ENCODE assay signal across 16 cellular contexts in genomic region chr22:37464181-37464580, GRCh38. TPM values are rescaled to one million over a fixed set of nuclear protein-coding genes. Genes with fewer than 3 reads are reported as not detected.
DNase-seq lines count a peak whose midpoint lies in the region; ATAC-seq, FAIRE-seq and TF ChIP-seq lines count a peak whose summit lies in the region.
"Had no signal": no experiment of that assay in that cellular context is flagged by ENCODE, and none has a peak within 500 bp of the region (broad histone marks: within the 10 kb centered on the region; RNA-seq: fewer than 3 reads in every experiment).

No MANE protein-coding gene starts in this region.

- H3K27me3 ChIP-seq in right atrium auricular region (no peaks in the 10 kb centered on the region), transverse colon (peaks cover 11% of the 10 kb centered on the region)

- DNase-seq in left ventricle myocardium superior (no peak), right atrium auricular region (ENCODE audit: low spot score) (no peak), RPMI7951 (ENCODE audit: low read depth) (peak; percentile 45), transverse colon (peak; percentile 17), T-helper 1 cell (no peak), erythroblast (lab: John Stamatoyannopoulos, UW) (no peak), RCC 7860 (ENCODE audit: low spot score) (no peak)
- DNase-seq: activated T-cell treated with anti-CD3 and anti-CD28 coated beads, Interleukin-2, amount 50 U/mL, for 48 hours; left colon; NCI-H1417 treated with DMSO at 0.1 percent for 48 hours; NCI-H226; stimulated activated CD4-positive, alpha-beta T cell treated with anti-CD3 and anti-CD28 coated beads, Interleukin-2, amount 100 ng/mL, for 48 hours had no signal

- TF ChIP-seq EP300 in transverse colon (IDR thresholded peaks at IDR 0.05; ENCODE audit: low read depth): no peak

- in situ Hi-C loops in transverse colon (cut with MboI; ENCODE audit: low pct_ligation_motif_present in 1 of 4, low pct_unique_long_range_greater_than_20kb in 1 of 4, low sequenced_read_pairs in 3 of 4): no loop called here

- no peak for FAIRE-seq in RCC 7860 (lab: Jason Lieb, UNC)
- FAIRE-seq: G401.6 had no signal

- 36% methylated on average over 4 of the region's 4 CpGs; no CpG with 5 or more reads in 1 of the 2 donors for WGBS in transverse colon (ENCODE audit: low coverage in 1 of 2), 2 donors

- TF ChIP-seq CTCF in right atrium auricular region (IDR thresholded peaks at IDR 0.05) (no peak), transverse colon (IDR thresholded peaks at IDR 0.05) (no peak)

- H3K4me3 ChIP-seq in right atrium auricular region: no peak overlapping the region
- no peak overlapping the region for H3K4me3 ChIP-seq in transverse colon
- H3K4me3 ChIP-seq: cardiac muscle cell, suprapubic skin had no signal

- intact Hi-C loops in left ventricle myocardium superior (cut with micrococcal nuclease): no loop called here
- intact Hi-C loops in transverse colon (cut with DNase I; ENCODE audit: low total_unique reads): no loop called here

- TF ChIP-seq POLR2A in transverse colon (IDR thresholded peaks at IDR 0.05): no peak
- TF ChIP-seq POLR2A in erythroblast (IDR thresholded peaks at IDR 0.05; ENCODE audit: low read length): no peak

- ATAC-seq in left ventricle myocardium superior (peak; percentile 33), HG02763 (IDR thresholded peaks at IDR 0.05; ENCODE audit: unreplicated experiment) (peak; percentile 51)
- ATAC-seq: left colon had no signal

- H3K27ac ChIP-seq in right atrium auricular region (no peak overlapping the region), transverse colon (no peak overlapping the region)
- H3K27ac ChIP-seq: cardiac muscle cell, suprapubic skin had no signal

- H3K36me3 ChIP-seq in right atrium auricular region (no peaks in the 10 kb centered on the region), transverse colon (no peaks in the 10 kb centered on the region)
- H3K36me3 ChIP-seq: cardiac muscle cell, suprapubic skin had no signal

- H3K9me3 ChIP-seq in right atrium auricular region (no peaks in the 10 kb centered on the region), transverse colon (no peaks in the 10 kb centered on the region)
- H3K9me3 ChIP-seq: suprapubic skin had no signal

- no peaks in the 10 kb centered on the region for H3K4me1 ChIP-seq in right atrium auricular region
- H3K4me1 ChIP-seq in transverse colon: no peaks in the 10 kb centered on the region
- H3K4me1 ChIP-seq: suprapubic skin had no signal

RNA-seq across cellular contexts. Expression of gene MFNG, which starts 22.0 kb away (rescaled TPM):
- total RNA-seq in left ventricle myocardium superior: 13.9 TPM
- total RNA-seq in right atrium auricular region: 10 to 100 TPM in 1 of 2 donors, 1 to 10 TPM in 1; 9.9 to 19.5 TPM
- not detected in 2 replicates for total RNA-seq in RPMI7951 (2014; rRNA removed; shearing (Covaris generic))
- total RNA-seq in transverse colon: 10 to 100 TPM in 3 of 4 donors, 1 to 10 TPM in 1; 2.8 to 26.4 (median 15.7) TPM

RNA-seq across cellular contexts. Expression of gene ELFN2, which starts 36.9 kb away (rescaled TPM):
- total RNA-seq in left ventricle myocardium superior: 0.05 TPM
- total RNA-seq in right atrium auricular region: not detected
- total RNA-seq in RPMI7951 (2014; rRNA removed; shearing (Covaris generic)): under 0.01 TPM in 1 of 2 replicates, not detected in the other
- under 1 TPM in 2 of 4 donors, not detected in 2; under 0.01 TPM for total RNA-seq in transverse colon

RNA-seq across cellular contexts. Expression of gene CARD10, which starts 55.0 kb away (rescaled TPM):
- 10.0 TPM for total RNA-seq in left ventricle myocardium superior
- 1 to 10 TPM; 4.2 to 5.8 TPM for total RNA-seq in right atrium auricular region
- total RNA-seq in RPMI7951 (2014; rRNA removed; shearing (Covaris generic)): 3.5 and 3.6 TPM in 2 replicates
- 100 to 1,000 TPM in 1 of 4 donors, 10 to 100 TPM in 3; 46.3 to 166 (median 60.9) TPM for total RNA-seq in transverse colon

Comparison
In these comparisons a context has a peak if more than half of its experiments do, and no peak if none do; other contexts are left out.
1. DNase-seq: peak in RPMI7951 (single experiment) and transverse colon (single experiment); none in left ventricle myocardium superior (single experiment), right atrium auricular region (single experiment), T-helper 1 cell (0 of 5), erythroblast (0 of 2) and RCC 7860 (single experiment).